10 cellular contexts compared by ENCODE assay signal in genomic region chr4:25310066-25310824, GRCh38. TPM values are rescaled to one million over a fixed set of nuclear protein-coding genes. Genes with fewer than 3 reads are reported as not detected.
A peak's percentile ranks its signal among the peaks of the same experiment; 100 is the strongest.
DNase-seq lines count a peak whose midpoint lies in the region; ATAC-seq, FAIRE-seq and TF ChIP-seq lines count a peak whose summit lies in the region.
"Had no signal": no experiment of that assay in that cellular context is flagged by ENCODE, and none has a peak within 500 bp of the region (broad histone marks: within the 10 kb centered on the region; RNA-seq: fewer than 3 reads in every experiment).

No MANE protein-coding gene starts in this region.

- no peak for FAIRE-seq in RCC 7860 (lab: Jason Lieb, UNC)

- H4K91ac ChIP-seq in trophoblast cell (ENCODE audit: low read depth, low read length) = no peak overlapping the region

- H3K4ac ChIP-seq in trophoblast cell (ENCODE audit: low read depth, low read length) = no peak overlapping the region

- no peaks in the 10 kb centered on the region for H3K9me2 ChIP-seq in GM23248 (ENCODE audit: insufficient read depth)

- H3K4me2 ChIP-seq in GM23248 (ENCODE audit: unreplicated experiment) (no peak overlapping the region), trophoblast cell (ENCODE audit: low read length) (no peak overlapping the region)

- H4K20me1 ChIP-seq in GM23248 (ENCODE audit: insufficient read depth) = no peaks in the 10 kb centered on the region

- H3K27ac ChIP-seq in GM23248 (no peak overlapping the region), trophoblast cell (ENCODE audit: low read depth, low read length) (no peak overlapping the region)

- H2BK5ac ChIP-seq in trophoblast cell (ENCODE audit: low read depth, low read length, poor library complexity) = no peak overlapping the region

- H3K9me3 ChIP-seq in GM23248 (ENCODE audit: low read depth) (no peaks in the 10 kb centered on the region), trophoblast cell (ENCODE audit: insufficient read depth, low read depth, low read length) (no peaks in the 10 kb centered on the region)

- H4K12ac ChIP-seq in trophoblast cell (ENCODE audit: low read depth, low read length) = no peak overlapping the region

- H3K23ac ChIP-seq in trophoblast cell (ENCODE audit: low read length) = no peak overlapping the region

- no peak overlapping the region for H3K18ac ChIP-seq in trophoblast cell (ENCODE audit: low read length)

- H3K4me1 ChIP-seq in GM23248 (ENCODE audit: insufficient read depth) (peaks cover 17% of the 10 kb centered on the region; the same call in 1 of the 2 replicates), trophoblast cell (ENCODE audit: control insufficient read depth in 1 of 2, insufficient read depth in 2 of 2, low read length in 2 of 2) (peaks cover 3 to 5% of the 10 kb centered on the region in 2 experiments)

- peaks cover 3% of the 10 kb centered on the region; the same call in 1 of the 2 replicates for H3F3A ChIP-seq in GM23248 (ENCODE audit: insufficient read depth)

- DNase-seq in GM23248 (no peak), fibroblast of villous mesenchyme (ENCODE audit: low read depth) (peak; percentile 59), dedifferentiated amniotic fluid mesenchymal stem cell (ENCODE audit: extremely low spot score) (no peak), RCC 7860 (ENCODE audit: low spot score) (no peak), trophoblast cell (no peak), KG1 (lab: John Stamatoyannopoulos, UW) (no peak)
- DNase-seq: activated effector memory CD4-positive, alpha-beta T cell treated with anti-CD3 and anti-CD28 coated beads, Interleukin-2, amount 50 U/mL, for 16 hours; NCI-H69 had no signal

- ATAC-seq in GM18517 (IDR thresholded peaks at IDR 0.05; ENCODE audit: unreplicated experiment) (peak; percentile 63), HG03575 (IDR thresholded peaks at IDR 0.05; ENCODE audit: extremely low read depth, insufficient number of reproducible peaks, low FRiP score, unreplicated experiment) (peak; percentile 34)

- H3K4me3 ChIP-seq in GM23248 (no peak overlapping the region), fibroblast of villous mesenchyme (ENCODE audit: low read depth, low read length) (no peak overlapping the region), trophoblast cell (ENCODE audit: low read depth, low read length) (no peak overlapping the region)

- H2BK120ac ChIP-seq in trophoblast cell (ENCODE audit: insufficient read depth, low read length, poor library complexity) = no peak overlapping the region

- H3K79me1 ChIP-seq in trophoblast cell (ENCODE audit: low read length) = peaks cover 3% of the 10 kb centered on the region

- H3K9ac ChIP-seq in GM23248 (no peak overlapping the region), trophoblast cell (ENCODE audit: low read length) (no peak overlapping the region)

- peak overlapping the region; percentile 67 for H2AFZ ChIP-seq in GM23248
- no peak overlapping the region for H2AFZ ChIP-seq in trophoblast cell (ENCODE audit: insufficient read depth, low read length, poor library complexity)

- in situ Hi-C loops in GM23248 (cut with MboI) = no loop called here

- H3K36me3 ChIP-seq in GM23248 (ENCODE audit: low read depth) (no peaks in the 10 kb centered on the region), trophoblast cell (ENCODE audit: control insufficient read depth in 1 of 2, insufficient read depth in 2 of 2, low read length in 2 of 2) (no peaks in the 10 kb centered on the region)

- H3K79me2 ChIP-seq in GM23248 (ENCODE audit: insufficient read depth) (peaks cover 15% of the 10 kb centered on the region), trophoblast cell (ENCODE audit: control insufficient read depth, insufficient read depth, low read length, poor library complexity) (peaks cover 4% of the 10 kb centered on the region)

- no peak overlapping the region for H2AK5ac ChIP-seq in trophoblast cell (ENCODE audit: low read length)

- WGBS in GM23248 (ENCODE audit: low coverage in 1 of 2, low lambda C conversion rate in 2 of 2, missing lambda C conversion rate in 2 of 2), 2 experiments = 77 to 81% methylated on average over 4 of the region's 4 CpGs
- WGBS in trophoblast cell (ENCODE audit: extremely low coverage, insufficient coverage, insufficient read length) = no CpG with 5 or more reads among the region's 4 CpGs

- no peak overlapping the region for H3K14ac ChIP-seq in trophoblast cell (ENCODE audit: low read length)

- TF ChIP-seq CTCF in fibroblast of villous mesenchyme (IDR thresholded peaks at IDR 0.05; ENCODE audit: insufficient read depth, low read depth, low read length) = no peak

- H2BK12ac ChIP-seq in trophoblast cell (ENCODE audit: low read length) = no peak overlapping the region

- H4K8ac ChIP-seq in trophoblast cell (ENCODE audit: low read depth, low read length) = no peak overlapping the region

- H3K27me3 ChIP-seq in GM23248 (replicated peaks; ENCODE audit: insufficient read depth) = no peaks in the 10 kb centered on the region
- no peaks in the 10 kb centered on the region for H3K27me3 ChIP-seq in trophoblast cell (ENCODE audit: insufficient read depth, low read length)

RNA-seq across cellular contexts. Expression of gene ZCCHC4, which starts 2.3 kb away (rescaled TPM):
- total RNA-seq in GM23248 (2014; rRNA removed; shearing (Covaris generic)) = 13.2 and 13.3 TPM in 2 replicates
- 8.8 and 9.5 TPM in 2 replicates for polyA plus RNA-seq in GM23248 (2016; fragmentation: Nextera tagmentation; extraction: Ambion mirVana)
- total RNA-seq in fibroblast of villous mesenchyme = 11.0 and 15.1 TPM in 2 replicates
- polyA plus RNA-seq in trophoblast cell (2013) = 8.5 and 9.3 TPM in 2 replicates
